Comparison of ENCODE assay signal across 19 cellular contexts in the genomic region with DNA sequence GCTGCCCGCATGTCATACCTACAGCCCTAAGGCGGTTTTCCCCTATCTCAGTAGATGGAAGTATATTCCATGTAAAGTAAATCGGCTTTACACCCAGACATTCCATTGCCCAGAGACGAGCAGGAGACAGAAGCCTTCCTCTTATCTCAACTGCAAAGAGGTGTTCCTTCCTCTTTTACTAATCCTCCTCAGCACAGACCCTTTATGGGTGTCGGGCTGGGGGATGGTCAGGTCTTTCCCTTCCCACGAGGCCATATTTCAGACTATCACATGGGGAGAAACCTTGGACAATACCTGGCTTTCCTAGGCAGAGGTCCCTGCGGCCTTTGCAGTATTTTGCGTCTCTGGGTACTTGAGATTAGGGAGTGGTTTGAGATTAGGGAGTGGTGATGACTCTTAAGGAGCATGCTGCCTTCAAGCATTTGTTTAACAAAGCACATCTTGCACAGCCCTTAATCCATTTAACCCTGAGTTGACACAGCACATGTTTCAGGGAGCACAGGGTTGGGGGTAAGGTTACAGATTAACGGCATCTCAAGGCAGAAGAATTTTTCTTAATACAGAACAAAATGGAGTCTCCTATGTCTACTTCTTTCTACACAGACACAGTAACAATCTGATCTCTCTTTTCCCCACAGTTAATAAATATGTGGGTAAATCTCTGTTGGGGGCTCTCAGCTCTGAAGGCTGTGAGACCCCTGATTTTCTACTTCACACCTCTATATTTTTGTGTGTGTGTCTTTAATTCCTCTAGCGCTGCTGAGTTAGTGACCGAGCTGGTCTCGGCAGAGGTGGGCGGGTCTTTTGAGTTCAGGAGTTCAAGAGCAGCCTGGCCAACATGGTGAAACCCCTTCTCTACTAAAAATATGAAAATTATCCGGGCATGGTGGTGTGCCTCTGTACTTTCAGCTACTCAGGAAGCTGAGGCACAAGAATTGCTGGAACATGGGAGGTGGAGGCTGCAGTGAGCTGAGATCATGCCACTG. TPM values are rescaled to one million over a fixed set of nuclear protein-coding genes. Genes with fewer than 3 reads are reported as not detected.
"Had no signal": no experiment of that assay in that cellular context is flagged by ENCODE, and none has a peak within 500 bp of the region (broad histone marks: within the 10 kb centered on the region; RNA-seq: fewer than 3 reads in every experiment).

No MANE protein-coding gene starts in this region.

RNA-seq across cellular contexts. Expression of gene MROH7, which starts 4.8 kb away (rescaled TPM):
- total RNA-seq: activated CD8-positive, alpha-beta memory T cell treated with anti-CD3 and anti-CD28 coated beads for 36 hours; activated CD8-positive, alpha-beta memory T cell treated with anti-CD3 and anti-CD28 coated beads, Interleukin-2, amount 10 ng/mL, durations not matched to agents 7 days and 5 days; activated CD8-positive, alpha-beta T cell treated with anti-CD3 and anti-CD28 coated beads, Interleukin-2, amount 10 ng/mL, durations not matched to agents 7 days and 5 days; activated T-helper 1 cell treated with anti-CD3 and anti-CD28 coated beads, Interleukin-12 subunit alpha, Interleukin-12 subunit beta, Interleukin-2, Interleukin-4 antibody, amounts not matched to agents 30 ng/mL and 10 ng/mL and 1 ng/mL, durations not matched to agents 14 hours and 24 hours and 36 hours; foreskin keratinocyte had no signal

RNA-seq across cellular contexts. Expression of gene FAM151A, which starts 13.4 kb away (rescaled TPM):
- total RNA-seq: activated CD4-positive, alpha-beta memory T cell treated with anti-CD3 and anti-CD28 coated beads for 36 hours; activated CD4-positive, alpha-beta T cell treated with anti-CD3 and anti-CD28 coated beads for 36 hours; activated CD4-positive, alpha-beta T cell treated with anti-CD3 and anti-CD28 coated beads, Interleukin-2, amount 10 ng/mL, durations not matched to agents 24 days and 14 days; activated CD8-positive, alpha-beta memory T cell treated with anti-CD3 and anti-CD28 coated beads for 36 hours; activated CD8-positive, alpha-beta memory T cell treated with anti-CD3 and anti-CD28 coated beads, Interleukin-2, amount 10 ng/mL, durations not matched to agents 7 days and 5 days; activated CD8-positive, alpha-beta T cell treated with anti-CD3 and anti-CD28 coated beads, Interleukin-2, amount 10 ng/mL, durations not matched to agents 7 days and 5 days; activated naive CD4-positive, alpha-beta T cell treated with anti-CD3 and anti-CD28 coated beads for 36 hours; activated naive CD8-positive, alpha-beta T cell treated with anti-CD3 and anti-CD28 coated beads for 36 hours; activated T-helper 1 cell treated with anti-CD3 and anti-CD28 coated beads, Interleukin-12 subunit alpha, Interleukin-12 subunit beta, Interleukin-2, Interleukin-4 antibody, amounts not matched to agents 30 ng/mL and 10 ng/mL and 1 ng/mL, durations not matched to agents 14 hours and 24 hours and 36 hours; activated T-helper 2 cell treated with anti-CD3 and anti-CD28 coated beads, Interferon-gamma antibody, Interleukin-2, Interleukin-4, amounts not matched to agents 10 μg/mL and 5 μg/mL and 100 μg/mL, durations not matched to agents 14 hours and 24 hours and 36 hours; aorta; body of pancreas; chondrocyte; dermis blood vessel endothelial cell; esophagus muscularis mucosa; foreskin keratinocyte; gastrocnemius medialis; T-cell; T-helper 2 cell treated with Interferon-gamma antibody and Interleukin-4, amounts not matched to agents 100 ng/mL and 5 ng/mL, for 36 hours had no signal
